10 cellular contexts compared by ENCODE assay signal in genomic region chr6:14664616-14665315, GRCh38.
DNase-seq lines count a peak whose midpoint lies in the region; ATAC-seq and TF ChIP-seq lines count a peak whose summit lies in the region.
"Had no signal": no experiment of that assay in that cellular context is flagged by ENCODE, and none has a peak within 500 bp of the region (broad histone marks: within the 10 kb centered on the region; RNA-seq: fewer than 3 reads in every experiment).

No MANE protein-coding gene starts in this region.

- H3K9me3 ChIP-seq in KOPT-K1 (ENCODE audit: insufficient read depth, low read length, poor library complexity, severe bottlenecking): no peaks in the 10 kb centered on the region
- H3K9me3 ChIP-seq in neural progenitor cell (ENCODE audit: low read depth): no peaks in the 10 kb centered on the region
- H3K9me3 ChIP-seq: esophagus squamous epithelium had no signal

- H3K27me3 ChIP-seq in neural progenitor cell: no peaks in the 10 kb centered on the region
- H3K27me3 ChIP-seq: esophagus squamous epithelium had no signal

- no peak overlapping the region for H3K9ac ChIP-seq in neural progenitor cell

- ATAC-seq in HG03457 (IDR thresholded peaks at IDR 0.05; ENCODE audit: unreplicated experiment): no peak

- peaks cover 22% of the 10 kb centered on the region for H3K4me1 Mint-ChIP-seq in activated T-helper 2 cell treated with anti-CD3 and anti-CD28 coated beads, Interferon-gamma antibody, Interleukin-2, Interleukin-4, amounts not matched to agents 10 μg/mL and 5 μg/mL and 100 μg/mL, durations not matched to agents 14 hours and 24 hours and 36 hours (ENCODE audit: low read depth)
- H3K4me1 Mint-ChIP-seq in neural progenitor cell: peaks cover 12% of the 10 kb centered on the region

- no peaks in the 10 kb centered on the region for H3K79me2 ChIP-seq in neural progenitor cell (ENCODE audit: low read depth)

- intact Hi-C loops in activated T-helper 2 cell treated with anti-CD3 and anti-CD28 coated beads, Interferon-gamma antibody, Interleukin-2, Interleukin-4, amounts not matched to agents 10 μg/mL and 5 μg/mL and 100 μg/mL, durations not matched to agents 14 hours and 24 hours and 36 hours (cut with micrococcal nuclease): loop anchor here (1.0 to 5.0 kb wide), 5 partner anchors 193 to 583 kb away; partner anchors contain the start of gene JARID2

- H3K36me3 Mint-ChIP-seq in activated T-helper 2 cell treated with anti-CD3 and anti-CD28 coated beads, Interferon-gamma antibody, Interleukin-2, Interleukin-4, amounts not matched to agents 10 μg/mL and 5 μg/mL and 100 μg/mL, durations not matched to agents 14 hours and 24 hours and 36 hours (ENCODE audit: low read depth): no peaks in the 10 kb centered on the region
- H3K36me3 Mint-ChIP-seq in neural progenitor cell: no peaks in the 10 kb centered on the region

- H3F3A ChIP-seq in neural progenitor cell (ENCODE audit: low read depth): peaks cover 11% of the 10 kb centered on the region

- no peak overlapping the region for H3K4me3 ChIP-seq in neural progenitor cell
- H3K4me3 ChIP-seq: esophagus squamous epithelium had no signal

- no peaks in the 10 kb centered on the region for H3K9me3 Mint-ChIP-seq in activated T-helper 2 cell treated with anti-CD3 and anti-CD28 coated beads, Interferon-gamma antibody, Interleukin-2, Interleukin-4, amounts not matched to agents 10 μg/mL and 5 μg/mL and 100 μg/mL, durations not matched to agents 14 hours and 24 hours and 36 hours
- no peaks in the 10 kb centered on the region for H3K9me3 Mint-ChIP-seq in neural progenitor cell
- H3K9me3 Mint-ChIP-seq: nephron had no signal

- H3K27ac ChIP-seq in KOPT-K1 (ENCODE audit: low read depth, low read length, poor library complexity, severe bottlenecking): peak overlapping the region; percentile 45
- no peak overlapping the region for H3K27ac ChIP-seq in neural progenitor cell
- no peak overlapping the region for H3K27ac ChIP-seq in RWPE1
- H3K27ac ChIP-seq: esophagus squamous epithelium had no signal

- peak overlapping the region; percentile 78 for H2AFZ ChIP-seq in neural progenitor cell (replicated peaks)

- no peak for TF ChIP-seq CTCF in neural progenitor cell (IDR thresholded peaks at IDR 0.05)
- TF ChIP-seq CTCF in RWPE1 (conservative IDR thresholded peaks at IDR 0.05; ENCODE audit: low read depth): no peak

- no peak overlapping the region for H3K4me2 ChIP-seq in neural progenitor cell

- peak; percentile 0 for DNase-seq in NCI-H345 (lab: John Stamatoyannopoulos, UW)
- no peak for DNase-seq in NCI-H345 treated with DMSO at 0.1 percent for 48 hours (lab: John Stamatoyannopoulos, UW; ENCODE audit: unreplicated experiment)
- DNase-seq in activated T-helper 2 cell treated with anti-CD3 and anti-CD28 coated beads, Interferon-gamma antibody, Interleukin-2, Interleukin-4, amounts not matched to agents 10 μg/mL and 5 μg/mL and 100 μg/mL, durations not matched to agents 14 hours and 24 hours and 36 hours (ENCODE audit: low spot score): no peak
- no peak for DNase-seq in neural progenitor cell (ENCODE audit: low spot score)
- no peak for DNase-seq in RWPE1 (ENCODE audit: low spot score)
- no peak for DNase-seq in middle frontal gyrus (ENCODE audit: extremely low spot score, low spot score)
- DNase-seq: esophagus squamous epithelium had no signal

- H4K20me1 ChIP-seq in neural progenitor cell (ENCODE audit: low read depth): no peaks in the 10 kb centered on the region

- no peaks in the 10 kb centered on the region for H3K27me3 Mint-ChIP-seq in activated T-helper 2 cell treated with anti-CD3 and anti-CD28 coated beads, Interferon-gamma antibody, Interleukin-2, Interleukin-4, amounts not matched to agents 10 μg/mL and 5 μg/mL and 100 μg/mL, durations not matched to agents 14 hours and 24 hours and 36 hours (ENCODE audit: low read depth)
- H3K27me3 Mint-ChIP-seq in neural progenitor cell (ENCODE audit: insufficient read depth, low read depth): peaks cover 5% of the 10 kb centered on the region

- peaks cover 28% of the 10 kb centered on the region for H3K4me1 ChIP-seq in neural progenitor cell

- peak overlapping the region; percentile 71 for H3K27ac Mint-ChIP-seq in activated T-helper 2 cell treated with anti-CD3 and anti-CD28 coated beads, Interferon-gamma antibody, Interleukin-2, Interleukin-4, amounts not matched to agents 10 μg/mL and 5 μg/mL and 100 μg/mL, durations not matched to agents 14 hours and 24 hours and 36 hours
- no peak overlapping the region for H3K27ac Mint-ChIP-seq in neural progenitor cell
- H3K27ac Mint-ChIP-seq: nephron had no signal

- H3K4me3 Mint-ChIP-seq in activated T-helper 2 cell treated with anti-CD3 and anti-CD28 coated beads, Interferon-gamma antibody, Interleukin-2, Interleukin-4, amounts not matched to agents 10 μg/mL and 5 μg/mL and 100 μg/mL, durations not matched to agents 14 hours and 24 hours and 36 hours (ENCODE audit: low read depth): peak overlapping the region; percentile 35
- no peak overlapping the region for H3K4me3 Mint-ChIP-seq in neural progenitor cell
- H3K4me3 Mint-ChIP-seq: nephron had no signal

- POLR2A ChIA-PET in RWPE1 (lab: Yijun Ruan, JAX; ENCODE audit: low non-redundant PET): interaction anchor here (0.5 kb wide), 1 partner anchor 28 kb away, joined by 3 read pairs; no protein-coding TSS in a partner anchor

- H3K36me3 ChIP-seq in KOPT-K1 (ENCODE audit: insufficient read depth, low read length) (no peaks in the 10 kb centered on the region), neural progenitor cell (no peaks in the 10 kb centered on the region)
- H3K36me3 ChIP-seq: esophagus squamous epithelium had no signal

- CTCF ChIA-PET in RWPE1 (lab: Yijun Ruan, JAX): interaction anchor here (0.8 kb wide), 1 partner anchor 20 kb away, joined by 3 read pairs; no protein-coding TSS in a partner anchor
